In the genomic region with DNA sequence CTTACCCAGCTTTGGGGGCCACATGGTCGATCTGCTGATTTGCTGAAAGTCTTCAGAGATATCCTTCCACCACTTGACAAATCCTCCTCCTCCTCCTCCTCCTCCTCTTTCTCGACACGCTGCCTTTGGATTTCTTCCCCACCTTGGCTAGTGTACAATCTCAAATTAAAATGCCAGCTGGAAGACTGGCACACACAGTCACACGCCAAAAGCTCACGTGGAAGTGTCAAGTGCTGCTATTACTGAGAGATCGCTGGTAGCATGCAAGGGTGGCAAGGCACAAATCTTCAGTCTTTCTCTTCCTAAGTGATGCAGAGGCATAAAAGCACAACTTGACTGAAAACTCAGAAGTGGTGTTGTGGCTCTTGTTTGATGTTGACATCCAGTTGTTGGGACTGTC, we compare ENCODE assay signal across 39 cellular contexts. TPM values are rescaled to one million over a fixed set of nuclear protein-coding genes. Genes with fewer than 3 reads are reported as not detected.
"Had no signal": no experiment of that assay in that cellular context is flagged by ENCODE, and none has a peak within 500 bp of the region (broad histone marks: within the 10 kb centered on the region; RNA-seq: fewer than 3 reads in every experiment).

No MANE protein-coding gene starts in this region.

- ATAC-seq: activated CD8-positive, alpha-beta T cell treated with anti-CD3 and anti-CD28 coated beads for 36 hours; activated T-cell treated with anti-CD3 and anti-CD28 coated beads, Interleukin-2, amount 50 U/mL, for 72 hours; activated T-helper 17 cell treated with anti-CD3 and anti-CD28 coated beads, Interleukin-2, amount 50 U/mL, for 72 hours had no signal

- H3K4me1 ChIP-seq: ascending aorta, SJCRH30 had no signal

- DNase-seq: activated CD4-positive, alpha-beta T cell treated with anti-CD3 and anti-CD28 coated beads for 1 hour; activated CD4-positive, alpha-beta T cell treated with anti-CD3 and anti-CD28 coated beads, Interleukin-2, amount 10 ng/mL, durations not matched to agents 24 days and 14 days; activated CD4-positive, alpha-beta T cell treated with anti-CD3 and anti-CD28 coated beads, Interleukin-2, amount 50 U/mL, for 4 hours; activated CD4-positive, CD25-positive, alpha-beta regulatory T cell; activated CD8-positive, alpha-beta T cell treated with anti-CD3 and anti-CD28 coated beads for 36 hours; activated effector memory CD4-positive, alpha-beta T cell treated with anti-CD3 and anti-CD28 coated beads, Interleukin-2, amount 50 U/mL, for 16 hours; activated naive CD4-positive, alpha-beta T cell; activated naive CD4-positive, alpha-beta T cell treated with anti-CD3 and anti-CD28 coated beads, Interleukin-2, amount 50 U/mL, for 16 hours; activated naive CD8-positive, alpha-beta T cell treated with anti-CD3 and anti-CD28 coated beads for 36 hours; activated T-cell treated with anti-CD3 and anti-CD28 coated beads, Interleukin-2, amount 50 U/mL, for 1 hour; activated T-cell treated with anti-CD3 and anti-CD28 coated beads, Interleukin-2, amount 50 U/mL, for 72 hours; MM.1S; NCI-H1092 treated with DMSO at 0.1 percent for 48 hours; NCI-H1417; NCI-H146; NCI-H187; NCI-H2029 treated with DMSO at 0.1 percent for 48 hours; NCI-H2107; NCI-H2171; NCI-H510A; NCI-H526; NCI-H748 treated with DMSO at 0.1 percent for 48 hours; NK-92 treated with Interleukin-12 subunit alpha and Interleukin-12 subunit beta, amount 100 ng/mL, for 24 hours; PC-9; SHP77; SJCRH30; T1000; WERI-Rb-1 had no signal

- H3K4me3 ChIP-seq: ascending aorta, cardiac muscle cell, PC-9, SJCRH30, SK-N-MC had no signal

- H3K27ac ChIP-seq: ascending aorta, cardiac muscle cell, KMS-11, PC-9, RWPE1, SJCRH30, SK-N-MC, WERI-Rb-1 had no signal

- H3K9me3 ChIP-seq: ascending aorta, SJCRH30 had no signal

- H3K27me3 ChIP-seq: ascending aorta, SJCRH30 had no signal

RNA-seq across cellular contexts. Expression of gene GPR6, which starts 35.3 kb away (rescaled TPM):
- total RNA-seq: activated CD4-positive, alpha-beta T cell treated with anti-CD3 and anti-CD28 coated beads, Interleukin-2, amount 10 ng/mL, durations not matched to agents 24 days and 14 days; activated CD8-positive, alpha-beta memory T cell treated with anti-CD3 and anti-CD28 coated beads for 36 hours; activated CD8-positive, alpha-beta T cell treated with anti-CD3 and anti-CD28 coated beads for 36 hours; activated naive CD8-positive, alpha-beta T cell treated with anti-CD3 and anti-CD28 coated beads for 36 hours; activated T-cell treated with anti-CD3 and anti-CD28 coated beads, Interleukin-2, amount 50 U/mL, for 72 hours; activated T-helper 17 cell treated with anti-CD3 and anti-CD28 coated beads, Interleukin-2, amount 50 U/mL, for 72 hours; ascending aorta; cardiac muscle cell; LHCN-M2; OCI-LY7; PC-9; SJCRH30; T-helper 1 cell treated with Interleukin-12 subunit alpha and Interleukin-12 subunit beta and Interleukin-4 antibody, amounts not matched to agents 30 ng/mL and 1 ng/mL, for 36 hours; T-helper 2 cell treated with Interferon-gamma antibody and Interleukin-4, amounts not matched to agents 100 ng/mL and 5 ng/mL, for 36 hours had no signal
- polyA plus RNA-seq: cardiac muscle cell had no signal
